Comparison of ENCODE assay signal across 12 cellular contexts in the genomic region with DNA sequence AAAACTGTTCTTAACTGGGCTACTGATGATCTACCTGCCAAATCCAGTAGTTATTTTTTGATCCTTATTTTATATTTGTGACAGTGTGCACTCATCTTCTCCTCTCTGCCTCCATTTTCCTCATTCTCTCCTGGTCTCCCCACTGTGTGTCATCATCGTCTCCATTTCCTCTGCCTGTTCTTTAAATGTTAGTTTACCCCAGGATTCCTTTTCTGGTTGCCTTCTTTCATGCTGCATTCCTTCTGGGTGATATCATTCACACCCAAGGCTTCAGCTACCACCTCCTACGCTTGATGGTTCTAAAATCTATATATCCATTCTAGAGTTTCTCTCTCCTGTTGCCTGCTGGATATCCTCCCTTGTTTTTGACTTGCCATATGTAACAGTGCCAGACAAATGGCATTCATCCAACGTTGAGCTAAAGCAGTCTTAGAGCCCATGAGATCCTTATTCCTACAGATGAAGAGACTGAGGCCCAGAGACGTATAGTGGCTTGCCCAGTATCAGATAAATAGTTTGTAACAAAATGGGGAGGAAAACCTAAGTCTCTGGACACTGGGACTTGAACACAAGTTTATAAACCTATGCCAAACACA.
DNase-seq lines count a peak whose midpoint lies in the region; ATAC-seq and TF ChIP-seq lines count a peak whose summit lies in the region.
"Had no signal": no experiment of that assay in that cellular context is flagged by ENCODE, and none has a peak within 500 bp of the region (broad histone marks: within the 10 kb centered on the region; RNA-seq: fewer than 3 reads in every experiment).

No MANE protein-coding gene starts in this region.

- no peaks in the 10 kb centered on the region for H3K27me3 ChIP-seq in A673 (replicated peaks; ENCODE audit: insufficient read depth, low read depth, low read length, poor library complexity)

- no peak overlapping the region for H3K27ac Mint-ChIP-seq in MCF 10A (ENCODE audit: low read depth, unreplicated experiment)
- H3K27ac Mint-ChIP-seq in CD14-positive monocyte, result no peak overlapping the region

- H3K27me3 Mint-ChIP-seq in MCF 10A (ENCODE audit: insufficient read depth, unreplicated experiment) (no peaks in the 10 kb centered on the region), CD14-positive monocyte (ENCODE audit: low read depth in 3 of 3) (no peaks in the 10 kb centered on the region)

- ATAC-seq in GM21786 (IDR thresholded peaks at IDR 0.05; ENCODE audit: unreplicated experiment), result no peak

- H3K4me3 Mint-ChIP-seq in MCF 10A (ENCODE audit: unreplicated experiment) (no peak overlapping the region), CD14-positive monocyte (no peak overlapping the region)

- CTCF ChIA-PET in A673 (lab: Charles Lee) (no interaction called here), MCF 10A (lab: Yijun Ruan, JAX) (interaction anchor here (0.9 to 1.4 kb wide), 2 partner anchors 41 to 77 kb away, joined by 3 to 5 read pairs; no protein-coding TSS in a partner anchor)

- H3K9me3 ChIP-seq in A673 (ENCODE audit: low read depth, low read length, poor library complexity, severe bottlenecking), result no peaks in the 10 kb centered on the region

- TF ChIP-seq CTCF in A673 (conservative IDR thresholded peaks at IDR 0.05; ENCODE audit: low read depth, low read length), result no peak
- no peak for TF ChIP-seq CTCF in MCF 10A (IDR thresholded peaks at IDR 0.05; ENCODE audit: unreplicated experiment)
- no peak for TF ChIP-seq CTCF in CD14-positive monocyte (IDR thresholded peaks at IDR 0.05)

- no TSS peak for BruUV-seq in A673 (replicated peaks; lab: Mats Ljungman, UMichigan)
- no TSS peak for BruUV-seq in MCF 10A (replicated peaks; lab: Mats Ljungman, UMichigan)

- peaks cover 70% of the 10 kb centered on the region for H3K4me1 ChIP-seq in A673 (ENCODE audit: insufficient read depth, low read length, poor library complexity, severe bottlenecking)

- H3K4me1 Mint-ChIP-seq in MCF 10A (ENCODE audit: insufficient read depth, unreplicated experiment) (peaks cover 27% of the 10 kb centered on the region), CD14-positive monocyte (peaks cover 11% of the 10 kb centered on the region)

- DNase-seq in A673 (ENCODE audit: low spot score) (peak; percentile 85), HT1080 (ENCODE audit: low read depth) (peak; percentile 68), MCF 10A (ENCODE audit: unreplicated experiment) (peak; percentile 67), iPS-NIHi7 (ENCODE audit: extremely low spot score) (peak; percentile 74), NCI-H1694 treated with DMSO at 0.1 percent for 48 hours (lab: John Stamatoyannopoulos, UW) (no peak), CD14-positive monocyte (ENCODE audit: low spot score) (no peak), NCI-H2196 (lab: John Stamatoyannopoulos, UW; ENCODE audit: unreplicated experiment) (no peak)
- DNase-seq: activated CD8-positive, alpha-beta memory T cell treated with anti-CD3 and anti-CD28 coated beads, Interleukin-2, amount 50 U/mL, for 48 hours; NCI-H1048; retina had no signal

- H3K9me3 Mint-ChIP-seq in MCF 10A (ENCODE audit: unreplicated experiment) (no peaks in the 10 kb centered on the region), CD14-positive monocyte (no peaks in the 10 kb centered on the region)

- POLR2A ChIA-PET in A673 (lab: Charles Lee; ENCODE audit: low non-redundant PET) (no interaction called here), MCF 10A (lab: Yijun Ruan, JAX) (interaction anchor here (0.9 to 2.7 kb wide), 10 partner anchors 11 to 109 kb away, joined by 3 to 12 read pairs (median 7); a partner anchor contains a TSS)

- H3K36me3 ChIP-seq in A673 (ENCODE audit: insufficient read depth, low read length, poor library complexity, severe bottlenecking), result no peaks in the 10 kb centered on the region

- H3K27ac ChIP-seq in A673 (ENCODE audit: low read depth, low read length, poor library complexity, severe bottlenecking), result peak overlapping the region; percentile 73

- H3K36me3 Mint-ChIP-seq in MCF 10A (ENCODE audit: insufficient read depth, unreplicated experiment), result peaks cover 5% of the 10 kb centered on the region
- H3K36me3 Mint-ChIP-seq in CD14-positive monocyte, result peaks cover 2 to 10% of the 10 kb centered on the region in 2 donors

- intact Hi-C loops in A673 (cut with micrococcal nuclease; ENCODE audit: unreplicated experiment) (no loop called here), MCF 10A (cut with micrococcal nuclease) (no loop called here), CD14-positive monocyte (cut with micrococcal nuclease) (no loop called here)

- no peak overlapping the region for H3K4me3 ChIP-seq in A673 (ENCODE audit: low read depth, low read length, poor library complexity, severe bottlenecking)
- H3K4me3 ChIP-seq: lung had no signal

Comparison
In these comparisons a context has a peak if more than half of its experiments do, and no peak if none do; other contexts are left out.
1. DNase-seq: peak in A673 (single experiment), HT1080 (single experiment), MCF 10A (single experiment) and iPS-NIHi7 (single experiment); none in NCI-H1694 treated with DMSO at 0.1 percent for 48 hours (single experiment), CD14-positive monocyte (single experiment) and NCI-H2196 (single experiment).